18 cellular contexts compared by ENCODE assay signal in genomic region chr19:44697670-44698034, GRCh38. TPM values are rescaled to one million over a fixed set of nuclear protein-coding genes. Genes with fewer than 3 reads are reported as not detected.
"Had no signal": no experiment of that assay in that cellular context is flagged by ENCODE, and none has a peak within 500 bp of the region (broad histone marks: within the 10 kb centered on the region; RNA-seq: fewer than 3 reads in every experiment).

No MANE protein-coding gene starts in this region.

- H3K4me1 Mint-ChIP-seq: brain had no signal

- H3K9me3 ChIP-seq: SJSA1, thoracic aorta had no signal

- H3K27me3 ChIP-seq: SJSA1 had no signal

- H3K36me3 Mint-ChIP-seq: activated naive CD4-positive, alpha-beta T cell treated with anti-CD3 and anti-CD28 coated beads, Interleukin-2, amount 50 U/mL, for 72 hours; brain had no signal

- H3K27ac ChIP-seq: SJSA1, thoracic aorta had no signal

- H3K4me3 ChIP-seq: SJSA1, thoracic aorta had no signal

- H3K27ac Mint-ChIP-seq: activated naive CD4-positive, alpha-beta T cell treated with anti-CD3 and anti-CD28 coated beads, Interleukin-2, amount 50 U/mL, for 72 hours; brain had no signal

- ATAC-seq: activated naive CD4-positive, alpha-beta T cell treated with anti-CD3 and anti-CD28 coated beads, Interleukin-2, amount 50 U/mL, for 72 hours; stimulated activated naive CD8-positive, alpha-beta T cell treated with anti-CD3 and anti-CD28 coated beads, Interleukin-15, amount 100 ng/mL, for 72 hours had no signal

- H3K4me3 Mint-ChIP-seq: brain; stimulated activated naive CD8-positive, alpha-beta T cell treated with anti-CD3 and anti-CD28 coated beads, Interleukin-15, amount 100 ng/mL, for 72 hours had no signal

- DNase-seq: activated CD4-positive, alpha-beta T cell treated with anti-CD3 and anti-CD28 coated beads, Interleukin-2, amount 50 U/mL, for 1 hour; activated CD4-positive, CD25-positive, alpha-beta regulatory T cell; amniotic stem cell; dermis blood vessel endothelial cell; hippocampal formation; kidney glomerular epithelial cell; occipital lobe; stimulated activated CD4-positive, alpha-beta T cell treated with anti-CD3 and anti-CD28 coated beads, Interleukin-2, amount 100 ng/mL, for 48 hours; stimulated activated CD8-positive, alpha-beta memory T cell treated with anti-CD3 and anti-CD28 coated beads, Interleukin-4, amount 100 ng/mL, for 48 hours; stimulated activated naive CD8-positive, alpha-beta T cell treated with anti-CD3 and anti-CD28 coated beads, Interleukin-15, amount 100 ng/mL, for 72 hours; T1000 had no signal

- H3K36me3 ChIP-seq: SJSA1, thoracic aorta had no signal

- H3K9me3 Mint-ChIP-seq: activated naive CD4-positive, alpha-beta T cell treated with anti-CD3 and anti-CD28 coated beads, Interleukin-2, amount 50 U/mL, for 72 hours; stimulated activated naive CD8-positive, alpha-beta T cell treated with anti-CD3 and anti-CD28 coated beads, Interleukin-15, amount 100 ng/mL, for 72 hours had no signal

RNA-seq across cellular contexts. Expression of gene CEACAM16, which starts 1.3 kb away (rescaled TPM):
- total RNA-seq: activated naive CD4-positive, alpha-beta T cell treated with anti-CD3 and anti-CD28 coated beads, Interleukin-2, amount 50 U/mL, for 72 hours; epithelial cell of proximal tubule; occipital lobe; renal cortical epithelial cell; SJSA1; thoracic aorta had no signal
- polyA plus RNA-seq: liver had no signal

RNA-seq across cellular contexts. Expression of gene BCL3, which starts 50.9 kb away (rescaled TPM):
- total RNA-seq: occipital lobe had no signal
